ENCODE assay signal across 8 cellular contexts in genomic region chr21:44932366-44933181, GRCh38.
DNase-seq lines count a peak whose midpoint lies in the region; ATAC-seq and TF ChIP-seq lines count a peak whose summit lies in the region.

No MANE protein-coding gene starts in this region.

- peaks cover 18% of the 10 kb centered on the region for H3K4me1 ChIP-seq in RWPE2 (ENCODE audit: insufficient read depth, poor library complexity, severe bottlenecking)

- no peak for DNase-seq in RWPE2 (ENCODE audit: low spot score)
- peak; percentile 56 for DNase-seq in activated naive CD8-positive, alpha-beta T cell treated with anti-CD3 and anti-CD28 coated beads, Interleukin-2, amount 50 U/mL, for 16 hours (ENCODE audit: low read depth, low spot score)
- DNase-seq in stimulated activated CD4-positive, alpha-beta T cell treated with anti-CD3 and anti-CD28 coated beads, TNF-alpha, amount 100 ng/mL, for 1 hour (ENCODE audit: low read depth in 3 of 3, low spot score in 1 of 3), result peak in 2 of 3 donors; percentile 33 to 70
- no peak for DNase-seq in SHP77 (lab: John Stamatoyannopoulos, UW)
- no peak for DNase-seq in NCI-H1694 (lab: John Stamatoyannopoulos, UW)

- peak; percentile 85 for TF ChIP-seq CTCF in RWPE2 (IDR thresholded peaks at IDR 0.05; ENCODE audit: poor library complexity, severe bottlenecking)

- H3K9me3 ChIP-seq in RWPE2 (ENCODE audit: severe bottlenecking), result no peaks in the 10 kb centered on the region
- H3K9me3 ChIP-seq in iPS-18c (ENCODE audit: control insufficient read depth, insufficient read depth, low read length), result no peaks in the 10 kb centered on the region

- H3K27me3 ChIP-seq in RWPE2 (ENCODE audit: insufficient read depth, poor library complexity, severe bottlenecking), result peaks cover 6% of the 10 kb centered on the region

- H3K36me3 ChIP-seq in RWPE2 (ENCODE audit: low read depth), result no peaks in the 10 kb centered on the region

- no peak for ATAC-seq in RWPE2 (ENCODE audit: low read depth)
- ATAC-seq in GM18868 (IDR thresholded peaks at IDR 0.05; ENCODE audit: unreplicated experiment), result no peak

- H3K27ac ChIP-seq in RWPE2 (ENCODE audit: poor library complexity, severe bottlenecking), result no peak overlapping the region

- H3K4me3 ChIP-seq in RWPE2 (ENCODE audit: severe bottlenecking), result peak overlapping the region; percentile 24
- peak overlapping the region; percentile 34 for H3K4me3 ChIP-seq in iPS-18c (ENCODE audit: insufficient read depth, low read depth, low read length)

- TF ChIP-seq POLR2A in GM15510 (IDR thresholded peaks at IDR 0.05; ENCODE audit: borderline replicate concordance, extremely low read depth, insufficient read length), result peak; percentile 5

Comparison
In these comparisons a context has a peak if more than half of its experiments do, and no peak if none do; other contexts are left out.
1. DNase-seq: peak in activated naive CD8-positive, alpha-beta T cell treated with anti-CD3 and anti-CD28 coated beads, Interleukin-2, amount 50 U/mL, for 16 hours (single experiment) and stimulated activated CD4-positive, alpha-beta T cell treated with anti-CD3 and anti-CD28 coated beads, TNF-alpha, amount 100 ng/mL, for 1 hour (2 of 3); none in RWPE2 (single experiment), SHP77 (0 of 2) and NCI-H1694 (single experiment).